Comparison of ENCODE assay signal across 10 cellular contexts in the genomic region with DNA sequence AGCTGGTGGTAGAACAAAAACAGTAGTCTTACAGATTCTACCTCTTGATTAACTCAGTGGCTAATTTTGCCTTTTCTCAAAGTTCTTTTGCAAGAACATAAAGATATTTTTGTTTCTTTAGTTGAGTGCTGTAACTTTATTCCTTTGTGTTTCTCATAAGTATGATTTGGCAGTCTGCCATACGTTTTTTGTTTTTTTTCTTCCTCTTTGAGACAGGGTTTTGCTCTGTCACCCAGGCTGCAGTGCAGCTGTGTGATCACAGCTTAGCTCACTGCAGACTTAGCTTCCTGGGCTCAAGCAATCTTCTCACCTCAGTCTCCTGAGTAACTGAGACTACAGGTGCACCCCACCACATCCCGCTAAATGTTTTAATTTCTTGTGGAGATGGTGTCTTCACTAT. TPM values are rescaled to one million over a fixed set of nuclear protein-coding genes. Genes with fewer than 3 reads are reported as not detected.
DNase-seq lines count a peak whose midpoint lies in the region; ATAC-seq, FAIRE-seq and TF ChIP-seq lines count a peak whose summit lies in the region.
"Had no signal": no experiment of that assay in that cellular context is flagged by ENCODE, and none has a peak within 500 bp of the region (broad histone marks: within the 10 kb centered on the region; RNA-seq: fewer than 3 reads in every experiment).

No MANE protein-coding gene starts in this region.

- H3K36me3 ChIP-seq in MG63 (no peaks in the 10 kb centered on the region), H7 (replicated peaks; ENCODE audit: control insufficient read depth, insufficient read depth, low read length) (no peaks in the 10 kb centered on the region)

- no peak for FAIRE-seq in HTR-8/SVneo (lab: Jason Lieb, UNC)

- peak overlapping the region; percentile 48 for H3K27ac ChIP-seq in VCaP

- DNase-seq in CD14-positive monocyte (ENCODE audit: low spot score) = peak; percentile 54
- DNase-seq in KBM-7 = peak; percentile 74
- peak; percentile 90 for DNase-seq in iris pigment epithelial cell (ENCODE audit: low read depth)
- DNase-seq in MG63 = no peak
- no peak for DNase-seq in HTR-8/SVneo (ENCODE audit: insufficient read length, low spot score)
- DNase-seq in H7 = no peak
- DNase-seq: H9, NCI-H226 had no signal

- H3K9me3 ChIP-seq in MG63 = no peaks in the 10 kb centered on the region

- no peaks in the 10 kb centered on the region for H3K9me3 Mint-ChIP-seq in CD14-positive monocyte
- H3K9me3 Mint-ChIP-seq: H9 had no signal

- H3K4me3 ChIP-seq in MG63 (no peak overlapping the region), H7 (ENCODE audit: insufficient read depth, low read depth, low read length) (no peak overlapping the region)

- peaks cover 3 to 5% of the 10 kb centered on the region in 2 donors for H3K36me3 Mint-ChIP-seq in CD14-positive monocyte

- ATAC-seq in HG03139 (IDR thresholded peaks at IDR 0.05; ENCODE audit: unreplicated experiment) = no peak

- peak overlapping the region in 1 of 2 donors; percentile 28 for H3K4me3 Mint-ChIP-seq in CD14-positive monocyte
- H3K4me3 Mint-ChIP-seq: H9 had no signal

- peaks cover 27% of the 10 kb centered on the region for H3K4me1 Mint-ChIP-seq in CD14-positive monocyte
- H3K4me1 Mint-ChIP-seq: H9 had no signal

- intact Hi-C loops in CD14-positive monocyte (cut with micrococcal nuclease) = no loop called here

- no peaks in the 10 kb centered on the region for H3K27me3 Mint-ChIP-seq in CD14-positive monocyte (ENCODE audit: low read depth in 3 of 3)

- H3K27ac Mint-ChIP-seq in CD14-positive monocyte = peak overlapping the region; percentile 79 to 92 (median 86)
- H3K27ac Mint-ChIP-seq: H9 had no signal

- in situ Hi-C loops in KBM-7 (cut with MboI; ENCODE audit: low pct_unique_long_range_greater_than_20kb, low sequenced_read_pairs) = no loop called here

- H3K27me3 ChIP-seq in MG63 (no peaks in the 10 kb centered on the region), H7 (ENCODE audit: control insufficient read depth, insufficient read depth, low read length) (no peaks in the 10 kb centered on the region)

- no peak for TF ChIP-seq CTCF in CD14-positive monocyte (IDR thresholded peaks at IDR 0.05)
- TF ChIP-seq CTCF in VCaP (conservative IDR thresholded peaks at IDR 0.05) = no peak

RNA-seq across cellular contexts. Expression of gene B3GNT5, which starts 22.4 kb away (rescaled TPM):
- polyA plus RNA-seq in CD14-positive monocyte = 10 to 100 TPM; 14.1 to 17.7 TPM
- 0.36 and 5.4 TPM in 2 replicates for total RNA-seq in MG63 (2014; rRNA removed; shearing (Covaris generic); ENCODE audit: low replicate concordance)
- 3.0 and 3.7 TPM in 2 replicates for total RNA-seq in H7 (2014; rRNA removed; shearing (Covaris generic))

Comparison
In these comparisons a context has a peak if more than half of its experiments do, and no peak if none do; other contexts are left out.
1. DNase-seq: peak in CD14-positive monocyte (single experiment), KBM-7 (single experiment) and iris pigment epithelial cell (single experiment); none in MG63 (single experiment), HTR-8/SVneo (single experiment) and H7 (single experiment).